In the genomic region with DNA sequence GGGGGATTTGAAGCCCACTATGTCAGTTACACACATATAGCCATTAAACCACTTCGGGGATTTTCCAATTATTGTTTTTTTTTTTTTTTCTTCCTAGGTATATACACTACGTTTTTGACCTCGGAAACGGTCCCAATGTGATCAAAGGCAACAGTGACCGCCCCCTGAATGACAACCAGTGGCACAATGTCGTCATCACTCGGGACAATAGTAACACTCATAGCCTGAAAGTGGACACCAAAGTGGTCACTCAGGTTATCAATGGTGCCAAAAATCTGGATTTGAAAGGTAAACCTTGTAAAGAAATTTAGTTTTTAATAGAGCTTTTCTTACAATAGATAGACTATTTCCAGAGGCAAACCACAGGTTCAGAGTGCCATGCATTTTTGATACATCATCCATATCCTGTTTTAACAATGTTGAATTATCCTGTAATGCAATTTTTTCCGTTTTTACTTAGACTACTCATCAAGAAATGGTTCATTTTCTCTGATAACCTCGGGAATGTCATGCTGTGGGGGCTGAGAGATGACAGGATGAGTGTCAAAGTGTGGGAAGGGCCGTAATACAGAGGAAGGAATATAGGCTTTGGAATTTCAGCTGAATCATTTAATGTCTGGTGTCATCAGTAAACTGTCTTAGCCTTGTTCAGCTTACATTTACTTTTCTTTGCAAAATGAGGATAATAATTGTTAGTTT, we compare ENCODE assay signal across 19 cellular contexts.
DNase-seq lines count a peak whose midpoint lies in the region; ATAC-seq and TF ChIP-seq lines count a peak whose summit lies in the region.
"Had no signal": no experiment of that assay in that cellular context is flagged by ENCODE, and none has a peak within 500 bp of the region (broad histone marks: within the 10 kb centered on the region; RNA-seq: fewer than 3 reads in every experiment).

No MANE protein-coding gene starts in this region.

- no peak overlapping the region for H2AK5ac ChIP-seq in IMR-90 (ENCODE audit: low read depth, low read length)

- no peak for TF ChIP-seq RAD21 in IMR-90 (IDR thresholded peaks at IDR 0.05; ENCODE audit: low read length)

- H3K36me3 ChIP-seq in IMR-90 (ENCODE audit: control insufficient read depth, insufficient read depth, low read length), result no peaks in the 10 kb centered on the region

- no peak overlapping the region for H4K91ac ChIP-seq in IMR-90 (ENCODE audit: insufficient read depth, low read depth, low read length)

- BruUV-seq in IMR-90 (replicated peaks; lab: Mats Ljungman, UMichigan), result no TSS peak

- TF ChIP-seq CTCF in AG10803 (conservative IDR thresholded peaks at IDR 0.05; ENCODE audit: low read length) (no peak), IMR-90 (conservative IDR thresholded peaks at IDR 0.05; ENCODE audit: low read depth, low read length) (no peak), cardiac fibroblast (IDR thresholded peaks at IDR 0.05; ENCODE audit: low read depth, low read length) (no peak)

- peak overlapping the region; percentile 67; the same call in 1 of the 2 replicates for H2BK120ac ChIP-seq in IMR-90 (ENCODE audit: low read depth, low read length)

- no peak overlapping the region for H3K23ac ChIP-seq in IMR-90 (ENCODE audit: low read depth, low read length)

- no peaks in the 10 kb centered on the region for H3K79me1 ChIP-seq in IMR-90 (ENCODE audit: low read depth in 1 of 2, low read length in 2 of 2)

- peaks cover 5% of the 10 kb centered on the region; the same call in 1 of the 2 replicates for H3K4me1 ChIP-seq in IMR-90 (ENCODE audit: control insufficient read depth, insufficient read depth, low read length)

- POLR2A ChIA-PET in IMR-90 (lab: Charles Lee; ENCODE audit: unreplicated experiment), result no interaction called here

- H3K4ac ChIP-seq in IMR-90 (ENCODE audit: low read depth, low read length), result peak overlapping the region; percentile 60; the same call in 1 of the 2 replicates

- peak overlapping the region; percentile 47; the same call in 1 of the 2 replicates for H3K27ac ChIP-seq in IMR-90 (ENCODE audit: insufficient read depth, low read length)
- H3K27ac ChIP-seq: SK-N-MC had no signal

- CTCF ChIA-PET in IMR-90 (lab: Yijun Ruan, JAX), result no interaction called here

- H2AFZ ChIP-seq in IMR-90 (replicated peaks; ENCODE audit: low read length, poor library complexity), result no peak overlapping the region

- H4K20me1 ChIP-seq in IMR-90 (ENCODE audit: insufficient read depth, low read length), result no peaks in the 10 kb centered on the region

- no peak for TF ChIP-seq POLR2A in IMR-90 (IDR thresholded peaks at IDR 0.05; ENCODE audit: low read depth, low read length)

- H3K4me3 ChIP-seq in AG10803 (ENCODE audit: low read length), result no peak overlapping the region
- H3K4me3 ChIP-seq in IMR-90 (ENCODE audit: insufficient read depth, low read depth, low read length), result no peak overlapping the region
- H3K4me3 ChIP-seq in cardiac fibroblast (replicated peaks in 1 of 2; ENCODE audit: low read depth in 2 of 2, low read length in 2 of 2), result no peak overlapping the region
- H3K4me3 ChIP-seq: SK-N-MC had no signal

- peak; percentile 37; the same call in 1 of the 2 replicates for ATAC-seq in IMR-90 (ENCODE audit: low read depth)
- ATAC-seq: activated CD8-positive, alpha-beta memory T cell treated with anti-CD3 and anti-CD28 coated beads, Interleukin-2, amount 10 ng/mL, durations not matched to agents 7 days and 5 days; activated T-helper 17 cell treated with anti-CD3 and anti-CD28 coated beads, Interleukin-2, amount 50 U/mL, for 72 hours; HCT116; left cardiac atrium; stimulated activated naive CD8-positive, alpha-beta T cell treated with anti-CD3 and anti-CD28 coated beads, Interleukin-15, amount 100 ng/mL, for 72 hours had no signal

- H2BK20ac ChIP-seq in IMR-90 (ENCODE audit: low read depth, low read length), result peak overlapping the region; percentile 83

- H3K18ac ChIP-seq in IMR-90 (ENCODE audit: low read depth, low read length), result peak overlapping the region; percentile 85; the same call in 1 of the 2 replicates

- dilution Hi-C loops in IMR-90 (cut with HindIII; ENCODE audit: low sequenced_read_pairs, unreplicated experiment), result no loop called here

- H2BK5ac ChIP-seq in IMR-90 (ENCODE audit: low read depth, low read length, poor library complexity, severe bottlenecking), result peak overlapping the region; percentile 42

- H3K9ac ChIP-seq in IMR-90 (ENCODE audit: low read depth, low read length), result no peak overlapping the region

- DNase-seq in AG10803 (ENCODE audit: low read depth), result peak; percentile 49
- peak; percentile 85 for DNase-seq in IMR-90
- peak; percentile 12 to 60 for DNase-seq in cardiac fibroblast (ENCODE audit: low read depth in 2 of 2)
- DNase-seq in lung microvascular endothelial cell (ENCODE audit: low read depth in 2 of 2), result peak; percentile 36 to 72
- DNase-seq in stimulated activated CD4-positive, alpha-beta T cell treated with anti-CD3 and anti-CD28 coated beads, Interleukin-4, amount 100 ng/mL, for 4 hours, result no peak
- DNase-seq in KG1 (lab: John Stamatoyannopoulos, UW), result no peak
- DNase-seq in activated effector memory CD4-positive, alpha-beta T cell treated with anti-CD3 and anti-CD28 coated beads, Interleukin-2, amount 50 U/mL, for 16 hours, result no peak
- no peak for DNase-seq in NCI-H2227 treated with DMSO at 0.1 percent for 48 hours (lab: John Stamatoyannopoulos, UW)
- DNase-seq: activated CD8-positive, alpha-beta memory T cell treated with anti-CD3 and anti-CD28 coated beads, Interleukin-2, amount 10 ng/mL, durations not matched to agents 7 days and 5 days; cerebellar nuclear complex; left cardiac atrium; NCI-H1417 treated with DMSO at 0.1 percent for 48 hours; NCI-H2171 treated with DMSO at 0.1 percent for 48 hours; retina; stimulated activated naive CD8-positive, alpha-beta T cell treated with anti-CD3 and anti-CD28 coated beads, Interleukin-15, amount 100 ng/mL, for 72 hours; T1000 had no signal

- peaks cover 4% of the 10 kb centered on the region; the same call in 1 of the 2 replicates for H3K9me1 ChIP-seq in IMR-90 (ENCODE audit: insufficient read depth, low read length)

- 42% methylated on average over 2 of the region's 10 CpGs; no CpG with 5 or more reads in 1 of the 2 experiments for WGBS in IMR-90 (ENCODE audit: extremely low coverage in 2 of 2, insufficient read length in 1 of 2), 2 experiments

- intact Hi-C loops in IMR-90 (cut with micrococcal nuclease), result loop anchor here (5.0 kb wide), 1 partner anchor 1885 kb away; no protein-coding TSS in a partner anchor

- H2AK9ac ChIP-seq in IMR-90 (replicated peaks; ENCODE audit: low read depth, low read length, poor library complexity), result no peak overlapping the region

- no peaks in the 10 kb centered on the region for H3K9me3 ChIP-seq in IMR-90 (ENCODE audit: control insufficient read depth, insufficient read depth, low read length)

- H3K4me2 ChIP-seq in IMR-90 (ENCODE audit: low read depth, low read length), result peak overlapping the region; percentile 22; the same call in 1 of the 2 replicates

- no peak overlapping the region for H2BK15ac ChIP-seq in IMR-90 (ENCODE audit: low read depth, low read length)

- H4K8ac ChIP-seq in IMR-90 (ENCODE audit: low read depth in 2 of 2, low read length in 2 of 2), result peak overlapping the region in 1 of 2 experiments; percentile 63; a peak in 1 of 4 replicates

- H3K14ac ChIP-seq in IMR-90 (replicated peaks; ENCODE audit: low read depth, low read length), result peak overlapping the region; percentile 58; the same call in 1 of the 2 replicates

- in situ Hi-C loops in IMR-90 (cut with MboI; ENCODE audit: low sequenced_read_pairs), result loop anchor here (25.0 kb wide), 2 partner anchors 1070 to 1895 kb away; no protein-coding TSS in a partner anchor

- H3K27me3 ChIP-seq in IMR-90 (ENCODE audit: control insufficient read depth, insufficient read depth, low read length), result no peaks in the 10 kb centered on the region

- H3K56ac ChIP-seq in IMR-90 (ENCODE audit: extremely low read depth, insufficient read depth, low read length), result no peak overlapping the region

- peak overlapping the region; percentile 29; the same call in 1 of the 2 replicates for H4K5ac ChIP-seq in IMR-90 (ENCODE audit: low read depth, low read length)

TF ChIP-seq in IMR-90, 13 proteins besides CTCF, POLR2A, EP300 and RAD21:
- TF ChIP-seq CEBPB (IDR thresholded peaks at IDR 0.05; ENCODE audit: low read depth, low read length), result 0 out of 2 replicates have a peak, but pooled peaks have one; percentile 22
- TF ChIP-seq, protein P1, sequence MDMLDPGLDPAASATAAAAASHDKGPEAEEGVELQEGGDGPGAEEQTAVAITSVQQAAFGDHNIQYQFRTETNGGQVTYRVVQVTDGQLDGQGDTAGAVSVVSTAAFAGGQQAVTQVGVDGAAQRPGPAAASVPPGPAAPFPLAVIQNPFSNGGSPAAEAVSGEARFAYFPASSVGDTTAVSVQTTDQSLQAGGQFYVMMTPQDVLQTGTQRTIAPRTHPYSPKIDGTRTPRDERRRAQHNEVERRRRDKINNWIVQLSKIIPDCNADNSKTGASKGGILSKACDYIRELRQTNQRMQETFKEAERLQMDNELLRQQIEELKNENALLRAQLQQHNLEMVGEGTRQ (IDR thresholded peaks at IDR 0.05; ENCODE audit: low read depth, low read length), result no peak
- TF ChIP-seq RFX5 (IDR thresholded peaks at IDR 0.05; ENCODE audit: low read depth, low read length), result no peak
- TF ChIP-seq NFE2L2 (IDR thresholded peaks at IDR 0.05; ENCODE audit: low read depth, low read length), result peak; percentile 29; the same call in 1 of the 2 replicates
- TF ChIP-seq SMC3 (IDR thresholded peaks at IDR 0.05; ENCODE audit: low read depth, low read length), result no peak
- peak; percentile 25; the same call in 1 of the 2 replicates for TF ChIP-seq FOS (IDR thresholded peaks at IDR 0.05; ENCODE audit: low read depth, low read length)
- TF ChIP-seq MAFK (IDR thresholded peaks at IDR 0.05; ENCODE audit: low read depth, low read length), result peak; percentile 30; the same call in 1 of the 2 replicates
- TF ChIP-seq, protein P2, sequence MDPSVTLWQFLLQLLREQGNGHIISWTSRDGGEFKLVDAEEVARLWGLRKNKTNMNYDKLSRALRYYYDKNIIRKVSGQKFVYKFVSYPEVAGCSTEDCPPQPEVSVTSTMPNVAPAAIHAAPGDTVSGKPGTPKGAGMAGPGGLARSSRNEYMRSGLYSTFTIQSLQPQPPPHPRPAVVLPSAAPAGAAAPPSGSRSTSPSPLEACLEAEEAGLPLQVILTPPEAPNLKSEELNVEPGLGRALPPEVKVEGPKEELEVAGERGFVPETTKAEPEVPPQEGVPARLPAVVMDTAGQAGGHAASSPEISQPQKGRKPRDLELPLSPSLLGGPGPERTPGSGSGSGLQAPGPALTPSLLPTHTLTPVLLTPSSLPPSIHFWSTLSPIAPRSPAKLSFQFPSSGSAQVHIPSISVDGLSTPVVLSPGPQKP (IDR thresholded peaks at IDR 0.05; ENCODE audit: borderline replicate concordance, low read depth, low read length), result no peak
- 0 out of 2 replicates have a peak, but pooled peaks have one; percentile 20 for TF ChIP-seq MAZ (IDR thresholded peaks at IDR 0.05; ENCODE audit: borderline replicate concordance, low read depth, low read length)
- TF ChIP-seq BHLHE40 (IDR thresholded peaks at IDR 0.05; ENCODE audit: low read depth, low read length), result peak; percentile 45
TF ChIP-seq in IMR-90: peak in this region for 6.

Comparison
In these comparisons a context has a peak if more than half of its experiments do, and no peak if none do; other contexts are left out.
1. DNase-seq: peak in AG10803 (single experiment), IMR-90 (single experiment), cardiac fibroblast (2 of 2) and lung microvascular endothelial cell (2 of 2); none in stimulated activated CD4-positive, alpha-beta T cell treated with anti-CD3 and anti-CD28 coated beads, Interleukin-4, amount 100 ng/mL, for 4 hours (0 of 2), KG1 (single experiment), activated effector memory CD4-positive, alpha-beta T cell treated with anti-CD3 and anti-CD28 coated beads, Interleukin-2, amount 50 U/mL, for 16 hours (single experiment) and NCI-H2227 treated with DMSO at 0.1 percent for 48 hours (single experiment).